ENCODE assay signal across 2 cellular contexts in the genomic region with DNA sequence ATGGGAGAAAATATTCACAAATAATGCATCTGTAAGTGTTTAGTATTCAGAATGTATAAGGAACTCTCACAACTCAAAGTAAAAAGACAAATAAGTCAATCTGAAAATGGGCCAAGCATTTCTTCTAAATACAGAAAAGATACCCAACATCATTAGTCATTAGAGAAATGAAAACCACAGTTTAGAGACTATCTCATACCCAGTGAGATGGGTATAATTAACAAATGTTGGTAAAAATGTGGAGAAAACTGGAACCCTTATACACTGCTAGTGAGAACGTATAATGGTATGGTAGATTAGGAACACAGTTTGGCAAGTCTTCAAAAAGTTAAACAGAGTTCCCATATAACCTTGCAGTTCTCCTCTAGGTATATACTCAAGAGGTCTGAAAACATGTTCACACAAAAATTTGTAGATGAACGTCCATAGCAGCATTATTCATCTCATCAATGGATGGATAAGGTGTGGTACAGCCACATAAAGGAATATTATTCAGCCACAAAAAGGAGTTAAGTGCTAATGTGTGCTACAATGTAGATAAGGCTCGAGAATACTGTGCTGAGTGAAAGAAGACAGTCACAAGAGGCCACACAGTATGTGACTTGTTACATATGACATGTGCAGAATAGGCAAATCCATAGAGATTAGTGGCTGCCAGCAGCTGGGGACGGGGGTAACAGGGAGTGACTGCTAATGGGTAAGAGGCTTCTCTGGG.
TF ChIP-seq lines count a peak whose summit lies in the region.

No MANE protein-coding gene starts in this region.

TF ChIP-seq in HEK293, 187 proteins besides CTCF, POLR2A, EP300 and RAD21:
- no peak for TF ChIP-seq ZSCAN5A (tag by site-specific recombination; IDR thresholded peaks at IDR 0.05)
- TF ChIP-seq ZNF146 (tag by site-specific recombination; IDR thresholded peaks at IDR 0.05), result peak; percentile 79; the same call in 1 of the 2 replicates
TF ChIP-seq in HEK293: peak in this region for 1.

TF ChIP-seq in GM12878, 131 proteins besides CTCF, POLR2A, EP300 and RAD21:
- no peak for TF ChIP-seq EZH2 (IDR thresholded peaks at IDR 0.05; ENCODE audit: borderline replicate concordance, control insufficient read depth, low read depth, low read length)
